In genomic region chr7:127392182-127392565, GRCh38 we compare ENCODE assay signal across 1 cellular context.
TF ChIP-seq lines count a peak whose summit lies in the region.

No MANE protein-coding gene starts in this region.

TF ChIP-seq in GM12878, 131 proteins besides CTCF, POLR2A, EP300 and RAD21 (continued from another document and continues in another):
- TF ChIP-seq CREB1 (IDR thresholded peaks at IDR 0.05; ENCODE audit: low read depth) (peak; percentile 60; the same call in 1 of the 2 replicates), BCL3 (IDR thresholded peaks at IDR 0.05; ENCODE audit: borderline replicate concordance, insufficient read depth, low read depth, low read length, poor library complexity, severe bottlenecking) (no peak), YBX1 (IDR thresholded peaks at IDR 0.05) (no peak), EGR1 (IDR thresholded peaks at IDR 0.05; ENCODE audit: borderline replicate concordance in 1 of 2, low read depth in 2 of 2, low read length in 2 of 2) (no peak; a peak in 1 of 3 replicates), JUND (IDR thresholded peaks at IDR 0.05; ENCODE audit: low read depth, low read length) (no peak), CHD2 (IDR thresholded peaks at IDR 0.05; ENCODE audit: borderline replicate concordance, low read depth, low read length) (peak; percentile 84), BCLAF1 (IDR thresholded peaks at IDR 0.05) (no peak), TCF7 (IDR thresholded peaks at IDR 0.05; ENCODE audit: borderline replicate concordance) (no peak), E2F8 (IDR thresholded peaks at IDR 0.05; ENCODE audit: low read depth, partially characterized antibody) (no peak), BCL11A (IDR thresholded peaks at IDR 0.05; ENCODE audit: low read depth, low read length) (no peak), RFX5 (IDR thresholded peaks at IDR 0.05; ENCODE audit: low read depth, low read length) (no peak), TCF12 (IDR thresholded peaks at IDR 0.05; ENCODE audit: low read depth, low read length) (0 out of 2 replicates have a peak, but pooled peaks have one; percentile 25), SMAD1 (IDR thresholded peaks at IDR 0.05; ENCODE audit: low read depth, partially characterized antibody) (no peak), SIN3A (IDR thresholded peaks at IDR 0.05; ENCODE audit: low read depth, low read length) (no peak; the same call in 1 of the 2 replicates), PML (IDR thresholded peaks at IDR 0.05; ENCODE audit: low read length) (no peak), BMI1 (IDR thresholded peaks at IDR 0.05; ENCODE audit: borderline replicate concordance) (no peak), PBX3 (IDR thresholded peaks at IDR 0.05; ENCODE audit: insufficient replicate concordance, low read depth, low read length) (peak; percentile 60), KAT2A (conservative IDR thresholded peaks at IDR 0.05; ENCODE audit: control insufficient read depth, low read depth, low read length) (no peak), ZNF384 (IDR thresholded peaks at IDR 0.05; ENCODE audit: borderline replicate concordance, low read depth, low read length) (no peak), FOXK2 (IDR thresholded peaks at IDR 0.05) (no peak), ZNF622 (IDR thresholded peaks at IDR 0.05) (no peak), REST (IDR thresholded peaks at IDR 0.05; ENCODE audit: low read depth, low read length) (0 out of 2 replicates have a peak, but pooled peaks have one; percentile 21), ZNF592 (IDR thresholded peaks at IDR 0.05) (no peak), TAF1 (IDR thresholded peaks at IDR 0.05; ENCODE audit: borderline replicate concordance, low read depth, low read length) (peak; percentile 37; the same call in 1 of the 2 replicates), CBFB (IDR thresholded peaks at IDR 0.05; ENCODE audit: low read depth) (no peak), ZBTB4 (CRISPR knock-in tag; IDR thresholded peaks at IDR 0.05) (no peak), MXI1 (IDR thresholded peaks at IDR 0.05; ENCODE audit: low read depth, low read length) (no peak), IRF3 (IDR thresholded peaks at IDR 0.05) (no peak), SKIL (IDR thresholded peaks at IDR 0.05; ENCODE audit: low read depth, poor library complexity, severe bottlenecking) (no peak), NR2F1 (conservative IDR thresholded peaks at IDR 0.05) (no peak), FOS (IDR thresholded peaks at IDR 0.05; ENCODE audit: borderline replicate concordance, extremely low read depth, insufficient read length) (no peak), JUNB (IDR thresholded peaks at IDR 0.05) (no peak)
